Comparison of ENCODE assay signal across 12 cellular contexts in genomic region chrX:41350150-41350975, GRCh38. TPM values are rescaled to one million over a fixed set of nuclear protein-coding genes. Genes with fewer than 3 reads are reported as not detected.
DNase-seq lines count a peak whose midpoint lies in the region; ATAC-seq, FAIRE-seq and TF ChIP-seq lines count a peak whose summit lies in the region.
"Had no signal": no experiment of that assay in that cellular context is flagged by ENCODE, and none has a peak within 500 bp of the region (broad histone marks: within the 10 kb centered on the region; RNA-seq: fewer than 3 reads in every experiment).

No MANE protein-coding gene starts in this region.

- H2AK5ac ChIP-seq in H1 (ENCODE audit: low read depth, low read length): no peak overlapping the region

- H3K27ac ChIP-seq in H1 (ENCODE audit: low read depth, low read length) (no peak overlapping the region), pancreas (no peak overlapping the region)
- H3K27ac ChIP-seq: C4-2B had no signal

- H3K27ac Mint-ChIP-seq in activated CD8-positive, alpha-beta memory T cell treated with anti-CD3 and anti-CD28 coated beads, Interleukin-2, amount 10 ng/mL, durations not matched to agents 7 days and 5 days: peak overlapping the region; percentile 46
- H3K27ac Mint-ChIP-seq in activated T-helper 1 cell treated with anti-CD3 and anti-CD28 coated beads, Interleukin-12 subunit alpha, Interleukin-12 subunit beta, Interleukin-2, Interleukin-4 antibody, amounts not matched to agents 30 ng/mL and 10 ng/mL and 1 ng/mL, durations not matched to agents 14 hours and 24 hours and 36 hours: no peak overlapping the region

- no peaks in the 10 kb centered on the region for H3K9me3 Mint-ChIP-seq in activated CD8-positive, alpha-beta memory T cell treated with anti-CD3 and anti-CD28 coated beads, Interleukin-2, amount 10 ng/mL, durations not matched to agents 7 days and 5 days (ENCODE audit: low read depth)
- no peaks in the 10 kb centered on the region for H3K9me3 Mint-ChIP-seq in activated T-helper 1 cell treated with anti-CD3 and anti-CD28 coated beads, Interleukin-12 subunit alpha, Interleukin-12 subunit beta, Interleukin-2, Interleukin-4 antibody, amounts not matched to agents 30 ng/mL and 10 ng/mL and 1 ng/mL, durations not matched to agents 14 hours and 24 hours and 36 hours

- intact Hi-C loops in pancreas (cut with DNase I): no loop called here
- intact Hi-C loops in activated T-helper 1 cell treated with anti-CD3 and anti-CD28 coated beads, Interleukin-12 subunit alpha, Interleukin-12 subunit beta, Interleukin-2, Interleukin-4 antibody, amounts not matched to agents 30 ng/mL and 10 ng/mL and 1 ng/mL, durations not matched to agents 14 hours and 24 hours and 36 hours (cut with micrococcal nuclease): loop anchor here (1.0 to 2.0 kb wide), 2 partner anchors 10 to 92 kb away; no protein-coding TSS in a partner anchor

- no peak for TF ChIP-seq EP300 in H1 (IDR thresholded peaks at IDR 0.05; ENCODE audit: borderline replicate concordance in 1 of 2, low read depth in 2 of 2, low read length in 2 of 2)

- no peaks in the 10 kb centered on the region for H3K27me3 Mint-ChIP-seq in activated CD8-positive, alpha-beta memory T cell treated with anti-CD3 and anti-CD28 coated beads, Interleukin-2, amount 10 ng/mL, durations not matched to agents 7 days and 5 days
- no peaks in the 10 kb centered on the region for H3K27me3 Mint-ChIP-seq in activated T-helper 1 cell treated with anti-CD3 and anti-CD28 coated beads, Interleukin-12 subunit alpha, Interleukin-12 subunit beta, Interleukin-2, Interleukin-4 antibody, amounts not matched to agents 30 ng/mL and 10 ng/mL and 1 ng/mL, durations not matched to agents 14 hours and 24 hours and 36 hours (ENCODE audit: insufficient read depth)

- no peak overlapping the region for H3K56ac ChIP-seq in H1 (replicated peaks; ENCODE audit: insufficient read length, low read depth, low read length)

- peak; percentile 7 for ATAC-seq in activated CD8-positive, alpha-beta memory T cell treated with anti-CD3 and anti-CD28 coated beads, Interleukin-2, amount 10 ng/mL, durations not matched to agents 7 days and 5 days
- ATAC-seq in pancreas (peak in 2 of 4 donors; percentile 6 to 16), GM18519 (IDR thresholded peaks at IDR 0.05; ENCODE audit: low FRiP score, unreplicated experiment) (no peak)

- no peaks in the 10 kb centered on the region for H3K79me1 ChIP-seq in H1 (ENCODE audit: low read depth, low read length)

- no peak overlapping the region for H3K4me3 ChIP-seq in H1 (ENCODE audit: extremely low read depth in 1 of 4, insufficient read depth in 2 of 4, low read depth in 3 of 4, low read length in 4 of 4)
- H3K4me3 ChIP-seq in pancreas: no peak overlapping the region
- H3K4me3 ChIP-seq: lung, stomach had no signal

- H2AFZ ChIP-seq in H1 (ENCODE audit: low read length): no peak overlapping the region

- no peak overlapping the region for H3K4me3 Mint-ChIP-seq in activated CD8-positive, alpha-beta memory T cell treated with anti-CD3 and anti-CD28 coated beads, Interleukin-2, amount 10 ng/mL, durations not matched to agents 7 days and 5 days
- H3K4me3 Mint-ChIP-seq in activated T-helper 1 cell treated with anti-CD3 and anti-CD28 coated beads, Interleukin-12 subunit alpha, Interleukin-12 subunit beta, Interleukin-2, Interleukin-4 antibody, amounts not matched to agents 30 ng/mL and 10 ng/mL and 1 ng/mL, durations not matched to agents 14 hours and 24 hours and 36 hours: no peak overlapping the region

- POLR2A ChIA-PET in H1 (lab: Charles Lee; ENCODE audit: partially characterized antibody): interaction anchor here (0.6 to 3.6 kb wide), 16 partner anchors 8 to 125 kb away, joined by 3 to 20 read pairs (median 4); partner anchors contain the start of gene DDX3X

- no peak overlapping the region for H2BK120ac ChIP-seq in H1 (replicated peaks; ENCODE audit: low read depth, low read length)

- no peak overlapping the region for H3K4me2 ChIP-seq in H1 (ENCODE audit: insufficient read depth in 1 of 2, low read depth in 2 of 2, low read length in 2 of 2)

- no peaks in the 10 kb centered on the region for H3K27me3 ChIP-seq in H1 (replicated peaks in 1 of 4; ENCODE audit: control insufficient read depth in 3 of 4, extremely low read depth in 1 of 4, insufficient read depth in 3 of 4, low read length in 3 of 4)
- H3K27me3 ChIP-seq in pancreas: no peaks in the 10 kb centered on the region
- H3K27me3 ChIP-seq: stomach had no signal

- H2BK12ac ChIP-seq in H1 (ENCODE audit: low read depth, low read length): no peak overlapping the region

- no peak overlapping the region for H3K23ac ChIP-seq in H1 (ENCODE audit: insufficient read length)

- H3K4me1 Mint-ChIP-seq in activated CD8-positive, alpha-beta memory T cell treated with anti-CD3 and anti-CD28 coated beads, Interleukin-2, amount 10 ng/mL, durations not matched to agents 7 days and 5 days: peaks cover 29% of the 10 kb centered on the region
- H3K4me1 Mint-ChIP-seq in activated T-helper 1 cell treated with anti-CD3 and anti-CD28 coated beads, Interleukin-12 subunit alpha, Interleukin-12 subunit beta, Interleukin-2, Interleukin-4 antibody, amounts not matched to agents 30 ng/mL and 10 ng/mL and 1 ng/mL, durations not matched to agents 14 hours and 24 hours and 36 hours (ENCODE audit: low read depth): peaks cover 36% of the 10 kb centered on the region

- H2BK5ac ChIP-seq in H1 (ENCODE audit: low read depth, low read length): no peak overlapping the region

- H4K5ac ChIP-seq in H1 (ENCODE audit: insufficient read length, low read depth, low read length): no peak overlapping the region

- H3K14ac ChIP-seq in H1 (ENCODE audit: insufficient read length): no peak overlapping the region

- no peak overlapping the region for H3K9ac ChIP-seq in H1 (replicated peaks in 1 of 4; ENCODE audit: extremely low read depth in 1 of 4, low read depth in 3 of 4, low read length in 3 of 4)

- H3K36me3 ChIP-seq in H1 (ENCODE audit: control insufficient read depth in 2 of 4, insufficient read depth in 4 of 4, low read length in 3 of 4) (peaks cover 5 to 40% (median 27%) of the 10 kb centered on the region in 4 experiments; a peak in 7 of 8 replicates), pancreas (peaks cover 8 to 48% (median 34%) of the 10 kb centered on the region in 3 donors)

- H4K20me1 ChIP-seq in H1 (replicated peaks in 1 of 2; ENCODE audit: control insufficient read depth in 1 of 2, insufficient read depth in 2 of 2, low read length in 2 of 2): peaks cover 0 to 6% of the 10 kb centered on the region in 2 experiments

- TF ChIP-seq POLR2A in H1 (IDR thresholded peaks at IDR 0.05; ENCODE audit: control extremely low read depth in 1 of 2, low read depth in 2 of 2, low read length in 2 of 2): peak; percentile 89 to 93

- no peak overlapping the region for H4K91ac ChIP-seq in H1 (replicated peaks; ENCODE audit: insufficient read length, low read length)

- H3K4me1 ChIP-seq in H1 (replicated peaks in 1 of 4; ENCODE audit: control insufficient read depth in 3 of 4, insufficient read depth in 4 of 4, low read length in 3 of 4) (peaks cover 0 to 3% (median 0%) of the 10 kb centered on the region in 4 experiments; a peak in 2 of 7 replicates), pancreas (no peaks in the 10 kb centered on the region)

- no peak overlapping the region for H3K4ac ChIP-seq in H1 (replicated peaks; ENCODE audit: insufficient read length, low read depth, low read length)

- CTCF ChIA-PET in activated CD8-positive, alpha-beta memory T cell treated with anti-CD3 and anti-CD28 coated beads, Interleukin-2, amount 10 ng/mL, durations not matched to agents 7 days and 5 days (lab: Charles Lee): no interaction called here
- CTCF ChIA-PET in H1 (lab: Charles Lee; ENCODE audit: partially characterized antibody): no interaction called here

- no peak for FAIRE-seq in H1 (lab: Jason Lieb, UNC)
- peak; percentile 70 for FAIRE-seq in pancreas (lab: Jason Lieb, UNC)

- no peaks in the 10 kb centered on the region for H3K9me3 ChIP-seq in H1 (ENCODE audit: insufficient read depth in 2 of 2, low read depth in 1 of 2, low read length in 1 of 2)
- no peaks in the 10 kb centered on the region for H3K9me3 ChIP-seq in pancreas
- H3K9me3 ChIP-seq: stomach had no signal

- H3K23me2 ChIP-seq in H1 (ENCODE audit: low read depth, low read length): no peaks in the 10 kb centered on the region

- no peak for DNase-seq in activated CD8-positive, alpha-beta memory T cell treated with anti-CD3 and anti-CD28 coated beads, Interleukin-2, amount 10 ng/mL, durations not matched to agents 7 days and 5 days
- no peak for DNase-seq in activated CD8-positive, alpha-beta memory T cell treated with anti-CD3 and anti-CD28 coated beads, Interleukin-2, amount 50 U/mL, for 4 hours
- DNase-seq in M059J (ENCODE audit: low read depth) (peak; percentile 53), H1 (ENCODE audit: low read depth in 1 of 2, low spot score in 2 of 2) (no peak), pancreas (no peak), NCI-H1092 treated with DMSO at 0.1 percent for 48 hours (lab: John Stamatoyannopoulos, UW) (no peak)
- DNase-seq in activated T-helper 1 cell treated with anti-CD3 and anti-CD28 coated beads, Interleukin-12 subunit alpha, Interleukin-12 subunit beta, Interleukin-2, Interleukin-4 antibody, amounts not matched to agents 30 ng/mL and 10 ng/mL and 1 ng/mL, durations not matched to agents 14 hours and 24 hours and 36 hours (ENCODE audit: low spot score): no peak
- DNase-seq: activated naive CD4-positive, alpha-beta T cell; stomach had no signal

- WGBS in H1 (ENCODE audit: extremely low coverage in 1 of 2, insufficient coverage in 1 of 2, insufficient read length in 1 of 2, insufficient replicate concordance in 2 of 2, low coverage in 1 of 2, low lambda C conversion rate in 2 of 2, missing lambda C conversion rate in 1 of 2), 2 experiments: 86% methylated on average over 6 of the region's 6 CpGs; no CpG with 5 or more reads in 1 of the 2 experiments
- 75 to 87% methylated on average over 6 of the region's 6 CpGs for WGBS in pancreas, 2 donors

- no peak overlapping the region for H2BK15ac ChIP-seq in H1 (ENCODE audit: low read length)

- peaks cover 0 to 2% of the 10 kb centered on the region in 2 experiments; a peak in 1 of 4 replicates for H3K79me2 ChIP-seq in H1 (ENCODE audit: control insufficient read depth in 1 of 2, insufficient read depth in 2 of 2, low read length in 2 of 2)

- H3K18ac ChIP-seq in H1 (ENCODE audit: extremely low read depth, low read length): no peak overlapping the region

- peaks cover 31% of the 10 kb centered on the region for H3K36me3 Mint-ChIP-seq in activated CD8-positive, alpha-beta memory T cell treated with anti-CD3 and anti-CD28 coated beads, Interleukin-2, amount 10 ng/mL, durations not matched to agents 7 days and 5 days
- H3K36me3 Mint-ChIP-seq in activated T-helper 1 cell treated with anti-CD3 and anti-CD28 coated beads, Interleukin-12 subunit alpha, Interleukin-12 subunit beta, Interleukin-2, Interleukin-4 antibody, amounts not matched to agents 30 ng/mL and 10 ng/mL and 1 ng/mL, durations not matched to agents 14 hours and 24 hours and 36 hours (ENCODE audit: low read depth): peaks cover 39% of the 10 kb centered on the region

- H4K8ac ChIP-seq in H1 (ENCODE audit: extremely low read depth, insufficient read depth, low read length): no peak overlapping the region

- no peak for TF ChIP-seq CTCF in H1 (IDR thresholded peaks at IDR 0.05; ENCODE audit: control extremely low read depth in 1 of 3, insufficient read depth in 1 of 3, low read depth in 1 of 3, low read length in 3 of 3)
- TF ChIP-seq CTCF in pancreas (IDR thresholded peaks at IDR 0.05): no peak

- no peak for TF ChIP-seq RAD21 in H1 (IDR thresholded peaks at IDR 0.05 in 1 of 2, conservative IDR thresholded peaks at IDR 0.05 in 1 of 2; ENCODE audit: low read depth in 2 of 2, low read length in 2 of 2)

- H2BK20ac ChIP-seq in H1 (ENCODE audit: low read length): no peak overlapping the region

RNA-seq across cellular contexts. Expression of gene DDX3X, which starts 16.4 kb away (rescaled TPM):
- 100 to 1,000 TPM; 198 to 253 TPM for total RNA-seq in activated CD8-positive, alpha-beta memory T cell treated with anti-CD3 and anti-CD28 coated beads, Interleukin-2, amount 10 ng/mL, durations not matched to agents 7 days and 5 days
- total RNA-seq in M059J (2014; rRNA removed; shearing (Covaris generic)): 145 and 209 TPM in 2 replicates
- 274 and 291 TPM in 2 replicates for total RNA-seq in H1 (2021; fragmentation: NEBNext Ultra II Directional; extraction: Animal tissue kit (Norgen Biotek cat#: 25700))
- polyA plus RNA-seq in H1 (2011; rRNA removed): 29.9 and 39.4 TPM in 2 replicates
- polyA plus RNA-seq in H1 (2011; cell fraction: cytosol; rRNA removed): 70.9 TPM
- polyA plus RNA-seq in H1 (2011; cell fraction: nucleus; rRNA removed): 49.5 TPM
- polyA plus RNA-seq in H1 (2012, experiment 1 of 2): 115 to 172 TPM (median 160 TPM) in 4 replicates
- polyA plus RNA-seq in H1 (2012, experiment 2 of 2): 9.3 TPM
- 102 TPM for polyA plus RNA-seq in H1 (2013, experiment 1 of 2)
- 98.2 TPM for polyA plus RNA-seq in H1 (2013, experiment 2 of 2)
- 141 and 144 TPM in 2 replicates for polyA minus RNA-seq in H1 (2011; rRNA and poly(A)+ RNA removed)
- polyA minus RNA-seq in H1 (2011; cell fraction: cytosol; rRNA and poly(A)+ RNA removed): 124 TPM
- 189 TPM for polyA minus RNA-seq in H1 (2011; cell fraction: nucleus; rRNA and poly(A)+ RNA removed)
- 100 to 1,000 TPM in 3 of 6 donors, 10 to 100 TPM in 3; 53.2 to 142 (median 102) TPM for total RNA-seq in pancreas
- 10 to 100 TPM; 23.2 to 72.0 TPM for polyA plus RNA-seq in pancreas
- 312 and 337 TPM in 2 replicates for total RNA-seq in activated T-helper 1 cell treated with anti-CD3 and anti-CD28 coated beads, Interleukin-12 subunit alpha, Interleukin-12 subunit beta, Interleukin-2, Interleukin-4 antibody, amounts not matched to agents 30 ng/mL and 10 ng/mL and 1 ng/mL, durations not matched to agents 14 hours and 24 hours and 36 hours
